ENCODE assay signal across 30 cellular contexts in genomic region chr16:88752386-88753002, GRCh38.
"Had no signal": no experiment of that assay in that cellular context is flagged by ENCODE, and none has a peak within 500 bp of the region (broad histone marks: within the 10 kb centered on the region; RNA-seq: fewer than 3 reads in every experiment).

No MANE protein-coding gene starts in this region.

- H3K9me3 ChIP-seq: esophagus squamous epithelium, heart right ventricle, left lung, mucosa of descending colon, ovary, psoas muscle, spleen, suprapubic skin, transverse colon, upper lobe of right lung, uterus had no signal

- H3K4me3 Mint-ChIP-seq: mesothelial cell of epicardium; naive B cell; natural killer cell treated with Interleukin-12 subunit alpha and Interleukin-12 subunit beta and Interleukin-15 and Interleukin-18, amount 100 ng/mL, for 72 hours; neural crest cell; stimulated activated naive CD8-positive, alpha-beta T cell treated with anti-CD3 and anti-CD28 coated beads, Interleukin-15, amount 100 ng/mL, for 72 hours had no signal

- H3K27ac Mint-ChIP-seq: mesothelial cell of epicardium; natural killer cell treated with Interleukin-12 subunit alpha and Interleukin-12 subunit beta and Interleukin-15 and Interleukin-18, amount 100 ng/mL, for 72 hours had no signal

- H3K4me1 ChIP-seq: psoas muscle, upper lobe of right lung, uterus had no signal

- H3K27me3 Mint-ChIP-seq: naive B cell; natural killer cell treated with Interleukin-12 subunit alpha and Interleukin-12 subunit beta and Interleukin-15 and Interleukin-18, amount 100 ng/mL, for 72 hours; stimulated activated naive CD8-positive, alpha-beta T cell treated with anti-CD3 and anti-CD28 coated beads, Interleukin-15, amount 100 ng/mL, for 72 hours had no signal

- H3K27me3 ChIP-seq: esophagus squamous epithelium, heart right ventricle, left lung, ovary, spleen, suprapubic skin, transverse colon, upper lobe of right lung, uterus had no signal

- H3K9me3 Mint-ChIP-seq: mesothelial cell of epicardium; naive B cell; natural killer cell treated with Interleukin-12 subunit alpha and Interleukin-12 subunit beta and Interleukin-15 and Interleukin-18, amount 100 ng/mL, for 72 hours; neural crest cell; stimulated activated naive CD8-positive, alpha-beta T cell treated with anti-CD3 and anti-CD28 coated beads, Interleukin-15, amount 100 ng/mL, for 72 hours had no signal

- H3K27ac ChIP-seq: coronary artery, esophagus squamous epithelium, heart right ventricle, left lung, ovary, psoas muscle, skin epidermis, spleen, suprapubic skin, upper lobe of right lung, uterus had no signal

- H3K4me1 Mint-ChIP-seq: stimulated activated naive CD8-positive, alpha-beta T cell treated with anti-CD3 and anti-CD28 coated beads, Interleukin-15, amount 100 ng/mL, for 72 hours had no signal

- H3K36me3 ChIP-seq: ovary, transverse colon, upper lobe of right lung, uterus had no signal

- DNase-seq: dermis blood vessel endothelial cell; effector memory CD4-positive, alpha-beta T cell; esophagus squamous epithelium; foreskin melanocyte; glutamatergic neuron; heart right ventricle; hippocampal formation; left cardiac atrium; left lung; mesenchymal stem cell; mucosa of descending colon; naive B cell; occipital lobe; ovary; posterior cingulate gyrus; psoas muscle; right cardiac atrium; spleen; stimulated activated CD4-positive, alpha-beta T cell treated with anti-CD3 and anti-CD28 coated beads, Interleukin-4, amount 100 ng/mL, for 4 hours; stimulated activated naive CD4-positive, alpha-beta T cell; stimulated activated naive CD8-positive, alpha-beta T cell treated with anti-CD3 and anti-CD28 coated beads, Interleukin-15, amount 100 ng/mL, for 72 hours; transverse colon; upper lobe of right lung; uterus had no signal

- H3K4me3 ChIP-seq: coronary artery, esophagus squamous epithelium, heart right ventricle, left lung, mucosa of descending colon, ovary, psoas muscle, skin epidermis, spleen, suprapubic skin, transverse colon, upper lobe of right lung, uterus had no signal

- H3K36me3 Mint-ChIP-seq: mesothelial cell of epicardium; naive B cell; natural killer cell treated with Interleukin-12 subunit alpha and Interleukin-12 subunit beta and Interleukin-15 and Interleukin-18, amount 100 ng/mL, for 72 hours had no signal
